Comparison of ENCODE assay signal across 8 cellular contexts in genomic region chr1:65148548-65149390, GRCh38. TPM values are rescaled to one million over a fixed set of nuclear protein-coding genes. Genes with fewer than 3 reads are reported as not detected.
DNase-seq lines count a peak whose midpoint lies in the region; ATAC-seq, FAIRE-seq and TF ChIP-seq lines count a peak whose summit lies in the region.

No MANE protein-coding gene starts in this region.

- 2% methylated on average over 9 of the region's 75 CpGs for WGBS in mammary epithelial cell (ENCODE audit: low coverage, missing lambda C conversion rate)

- TF ChIP-seq CTCF in SU-DHL-6 (IDR thresholded peaks at IDR 0.05; ENCODE audit: insufficient read depth, low read length, poor library complexity, severe bottlenecking) (no peak), mammary epithelial cell (conservative IDR thresholded peaks at IDR 0.05 in 1 of 2, IDR thresholded peaks at IDR 0.05 in 1 of 2; ENCODE audit: extremely low read depth in 1 of 2, insufficient read depth in 1 of 2, low read depth in 1 of 2, low read length in 2 of 2) (no peak), keratinocyte (optimal IDR thresholded peaks at IDR 0.05 in 1 of 3, IDR thresholded peaks at IDR 0.05 in 1 of 3, conservative IDR thresholded peaks at IDR 0.05 in 1 of 3; ENCODE audit: extremely low read depth in 1 of 3, insufficient read depth in 2 of 3, low read length in 3 of 3) (no peak), D721Med (IDR thresholded peaks at IDR 0.05; ENCODE audit: insufficient read depth, missing control alignments) (no peak)

- no peaks in the 10 kb centered on the region for H3K9me3 ChIP-seq in SU-DHL-6 (ENCODE audit: insufficient read depth, low read length)
- no peaks in the 10 kb centered on the region for H3K9me3 ChIP-seq in mammary epithelial cell (replicated peaks; ENCODE audit: insufficient read depth, low read length)
- no peaks in the 10 kb centered on the region for H3K9me3 ChIP-seq in keratinocyte (ENCODE audit: control insufficient read depth, low read depth, low read length)

- H3K79me2 ChIP-seq in SU-DHL-6 (ENCODE audit: insufficient read depth, low read length) (no peaks in the 10 kb centered on the region), mammary epithelial cell (ENCODE audit: insufficient read depth, low read length) (peaks cover 68% of the 10 kb centered on the region), keratinocyte (ENCODE audit: control insufficient read depth, insufficient read depth, low read length) (peaks cover 28% of the 10 kb centered on the region)

- H2AFZ ChIP-seq in SU-DHL-6 (ENCODE audit: low read depth, low read length, severe bottlenecking) (peak overlapping the region; percentile 73), mammary epithelial cell (ENCODE audit: low read depth, low read length) (peak overlapping the region; percentile 94), keratinocyte (ENCODE audit: control insufficient read depth, low read length) (peak overlapping the region; percentile 80)

- CTCF ChIA-PET in mammary epithelial cell (lab: Charles Lee; ENCODE audit: low non-redundant PET), result no interaction called here

- DNase-seq in EH (ENCODE audit: low read depth) (peak; percentile 54), mammary epithelial cell (peak; percentile 63), keratinocyte (ENCODE audit: low read depth, low spot score) (no peak), D721Med (ENCODE audit: insufficient read length, low spot score) (no peak)
- peak; percentile 11 to 30 for DNase-seq in stimulated activated CD4-positive, alpha-beta T cell treated with anti-CD3 and anti-CD28 coated beads, Interleukin-1b, Interleukin-23, amount 100 ng/mL, for 4 hours (ENCODE audit: low read depth in 2 of 2)

- H3K4me2 ChIP-seq in SU-DHL-6 (ENCODE audit: low read depth, low read length, poor library complexity, severe bottlenecking), result peak overlapping the region; percentile 58
- peak overlapping the region; percentile 95 for H3K4me2 ChIP-seq in mammary epithelial cell (ENCODE audit: insufficient read depth, low read depth, low read length)
- H3K4me2 ChIP-seq in keratinocyte (ENCODE audit: control insufficient read depth, extremely low read depth, insufficient read depth, low read depth, low read length), result peak overlapping the region; percentile 96

- H3K36me3 ChIP-seq in SU-DHL-6 (ENCODE audit: low read length) (no peaks in the 10 kb centered on the region; the same call in 1 of the 2 replicates), mammary epithelial cell (ENCODE audit: insufficient read depth, low read length) (no peaks in the 10 kb centered on the region), keratinocyte (ENCODE audit: control insufficient read depth in 2 of 2, extremely low read depth in 1 of 2, insufficient read depth in 2 of 2, low read length in 2 of 2) (peaks cover 2 to 3% of the 10 kb centered on the region in 2 experiments)

- H3K4me3 ChIP-seq in SU-DHL-6 (ENCODE audit: insufficient read depth, low read length, poor library complexity, severe bottlenecking) (peak overlapping the region; percentile 52), mammary epithelial cell (replicated peaks in 1 of 3; ENCODE audit: insufficient read depth in 1 of 3, low read depth in 2 of 3, low read length in 3 of 3) (peak overlapping the region; percentile 63 to 94 (median 94)), keratinocyte (ENCODE audit: control insufficient read depth in 2 of 3, extremely low read depth in 1 of 3, insufficient read depth in 2 of 3, low read depth in 1 of 3, low read length in 3 of 3) (peak overlapping the region; percentile 78 to 85 (median 85))

- no peaks in the 10 kb centered on the region for H4K20me1 ChIP-seq in SU-DHL-6 (ENCODE audit: low read depth, low read length)
- no peaks in the 10 kb centered on the region for H4K20me1 ChIP-seq in mammary epithelial cell (ENCODE audit: insufficient read depth, low read length)
- H4K20me1 ChIP-seq in keratinocyte (ENCODE audit: control insufficient read depth, extremely low read depth, insufficient read depth, low read length), result no peaks in the 10 kb centered on the region

- BruUV-seq in mammary epithelial cell (replicated peaks; lab: Mats Ljungman, UMichigan), result no TSS peak

- H3F3A ChIP-seq in SU-DHL-6 (ENCODE audit: insufficient read depth), result 0 out of 2 replicates have a peak, but pooled peaks cover 4% of the 10 kb centered on the region

- no peaks in the 10 kb centered on the region for H3K27me3 ChIP-seq in SU-DHL-6 (ENCODE audit: low read length)
- no peaks in the 10 kb centered on the region for H3K27me3 ChIP-seq in mammary epithelial cell (ENCODE audit: insufficient read depth, low read length)
- no peaks in the 10 kb centered on the region for H3K27me3 ChIP-seq in keratinocyte (ENCODE audit: control insufficient read depth, extremely low read depth, insufficient read depth, low read length)

- FAIRE-seq in keratinocyte (lab: Jason Lieb, UNC) (no peak), D721Med (lab: Jason Lieb, UNC) (no peak)

- H3K9me1 ChIP-seq in keratinocyte (ENCODE audit: control insufficient read depth, extremely low read depth, insufficient read depth, low read length), result peaks cover 2% of the 10 kb centered on the region

- H3K9ac ChIP-seq in SU-DHL-6 (ENCODE audit: low read length) (peak overlapping the region; percentile 46), mammary epithelial cell (ENCODE audit: insufficient read depth, low read length) (peak overlapping the region; percentile 75), keratinocyte (ENCODE audit: control insufficient read depth, extremely low read depth, insufficient read depth, low read length) (peak overlapping the region; percentile 78)

- H3K27ac ChIP-seq in SU-DHL-6 (ENCODE audit: low read depth, low read length), result no peak overlapping the region
- H3K27ac ChIP-seq in mammary epithelial cell (ENCODE audit: insufficient read depth, low read depth, low read length), result peak overlapping the region; percentile 49
- H3K27ac ChIP-seq in keratinocyte (ENCODE audit: control insufficient read depth, insufficient read depth, low read length), result peak overlapping the region; percentile 58

- H3K9me2 ChIP-seq in SU-DHL-6 (replicated peaks; ENCODE audit: insufficient read depth, low read length), result no peaks in the 10 kb centered on the region

- in situ Hi-C loops in mammary epithelial cell (cut with MboI; ENCODE audit: low sequenced_read_pairs in 2 of 2), result no loop called here

- peak; percentile 39 for ATAC-seq in GM21367 (IDR thresholded peaks at IDR 0.05; ENCODE audit: unreplicated experiment)
- ATAC-seq in HG03575 (IDR thresholded peaks at IDR 0.05; ENCODE audit: extremely low read depth, insufficient number of reproducible peaks, low FRiP score, unreplicated experiment), result peak; percentile 17

- intact Hi-C loops in mammary epithelial cell (cut with micrococcal nuclease), result loop anchor here (1.0 to 5.0 kb wide), 4 partner anchors 28 to 539 kb away; no protein-coding TSS in a partner anchor

- dilution Hi-C loops in mammary epithelial cell (cut with HindIII; ENCODE audit: low sequenced_read_pairs), result no loop called here
- dilution Hi-C loops in keratinocyte (cut with MboI; ENCODE audit: extremely low pct_ligation_motif_present, low sequenced_read_pairs), result no loop called here

- H3K4me1 ChIP-seq in mammary epithelial cell (ENCODE audit: insufficient read depth, low read length) (peaks cover 11% of the 10 kb centered on the region), keratinocyte (ENCODE audit: control insufficient read depth, extremely low read depth, insufficient read depth, low read length) (peaks cover 18% of the 10 kb centered on the region)

RNA-seq across cellular contexts. Expression of gene AK4, which starts 0.8 kb away (rescaled TPM):
- total RNA-seq in mammary epithelial cell, result 10 to 100 TPM; 83.0 to 95.0 TPM
- polyA plus RNA-seq in mammary epithelial cell (104 TPM), keratinocyte (70.8 to 90.0 TPM (median 77.8 TPM) in 3 replicates)
- polyA minus RNA-seq in mammary epithelial cell (227 TPM), keratinocyte (50.2 to 116 TPM (median 97.8 TPM) in 3 replicates)
- 21.7 TPM for polyA plus RNA-seq in keratinocyte (2011; ENCODE audit: low read depth)
- polyA plus RNA-seq in keratinocyte (2011; cell fraction: cytosol; rRNA removed), result 66.6 and 130 TPM in 2 replicates
- polyA plus RNA-seq in keratinocyte (2011; cell fraction: nucleus; rRNA removed), result 43.4 and 55.0 TPM in 2 replicates
- polyA plus RNA-seq in keratinocyte (2012; ENCODE audit: low replicate concordance), result 28.9 and 40.6 TPM in 2 replicates
- 42.0 TPM for polyA minus RNA-seq in keratinocyte (2011; cell fraction: cytosol; rRNA and poly(A)+ RNA removed)
- 30.5 and 69.2 TPM in 2 replicates for polyA minus RNA-seq in keratinocyte (2011; cell fraction: nucleus; rRNA and poly(A)+ RNA removed)

Comparison
In these comparisons a context has a peak if more than half of its experiments do, and no peak if none do; other contexts are left out.
1. DNase-seq: peak in EH (single experiment), mammary epithelial cell (single experiment) and stimulated activated CD4-positive, alpha-beta T cell treated with anti-CD3 and anti-CD28 coated beads, Interleukin-1b, Interleukin-23, amount 100 ng/mL, for 4 hours (2 of 2); none in keratinocyte (single experiment) and D721Med (single experiment).
2. Peak in every context shown above with its lines, with median percentiles within 50 percentile points of each other: H2AFZ ChIP-seq, H3K4me2 ChIP-seq, H3K4me3 ChIP-seq and H3K9ac ChIP-seq.